12 cellular contexts compared by ENCODE assay signal in the genomic region with DNA sequence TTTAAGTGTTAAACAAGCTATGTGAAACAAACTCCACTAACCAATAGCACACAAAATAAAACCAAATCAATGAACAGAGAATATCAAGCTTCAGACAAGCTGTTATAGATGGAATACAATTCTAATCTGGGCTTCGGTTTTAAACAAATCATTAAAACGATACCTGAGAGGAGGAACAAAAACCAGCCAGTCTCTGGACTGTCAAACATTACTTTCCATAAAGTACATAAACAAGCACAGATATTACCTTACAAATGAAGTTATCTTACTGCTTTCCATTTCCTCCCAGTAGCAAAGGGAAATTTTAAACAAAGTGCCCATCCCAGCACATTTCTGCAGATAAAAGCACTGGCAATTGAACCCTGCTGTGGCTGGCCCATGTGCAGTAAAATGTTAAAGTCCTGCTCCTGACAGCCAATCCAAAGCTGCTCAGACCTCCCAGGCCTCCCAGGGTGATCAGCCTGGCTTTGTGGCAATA.
DNase-seq lines count a peak whose midpoint lies in the region; ATAC-seq, FAIRE-seq and TF ChIP-seq lines count a peak whose summit lies in the region.
"Had no signal": no experiment of that assay in that cellular context is flagged by ENCODE, and none has a peak within 500 bp of the region (broad histone marks: within the 10 kb centered on the region; RNA-seq: fewer than 3 reads in every experiment).

No MANE protein-coding gene starts in this region.

- no peak overlapping the region for H2AFZ ChIP-seq in GM12878 (ENCODE audit: control insufficient read depth, low read depth, low read length)

- FAIRE-seq in GM12878 (lab: Jason Lieb, UNC), result peak; percentile 84
- FAIRE-seq: HTR-8/SVneo had no signal

- H3K4me2 ChIP-seq in GM12878 (ENCODE audit: control insufficient read depth, insufficient read depth), result peak overlapping the region; percentile 39

- no peak overlapping the region for H3K9ac ChIP-seq in GM12878 (ENCODE audit: control insufficient read depth, insufficient read depth, low read length)

- no peaks in the 10 kb centered on the region for H3K27me3 ChIP-seq in GM12878 (replicated peaks in 1 of 2; ENCODE audit: control insufficient read depth in 2 of 2, insufficient read depth in 2 of 2, low read length in 1 of 2)
- H3K27me3 ChIP-seq: neutrophil had no signal

- no peak for TF ChIP-seq POLR2A in GM12878 (IDR thresholded peaks at IDR 0.05; ENCODE audit: low read depth, low read length)

- no peak overlapping the region for H3K4me3 Mint-ChIP-seq in mesothelial cell of epicardium
- no peak overlapping the region for H3K4me3 Mint-ChIP-seq in activated CD4-positive, alpha-beta T cell treated with anti-CD3 and anti-CD28 coated beads, Interleukin-2, amount 10 ng/mL, durations not matched to agents 7 days and 5 days

- in situ Hi-C loops in GM12878 (cut with MboI), result no loop called here

- RAD21 ChIA-PET in GM12878 (lab: Charles Lee; ENCODE audit: unreplicated experiment), result interaction anchor here (1.0 to 1.5 kb wide), 3 partner anchors 17 to 119 kb away, joined by 4 to 5 read pairs (median 4); no protein-coding TSS in a partner anchor

- no peaks in the 10 kb centered on the region for H3K9me3 Mint-ChIP-seq in mesothelial cell of epicardium
- H3K9me3 Mint-ChIP-seq in activated CD4-positive, alpha-beta T cell treated with anti-CD3 and anti-CD28 coated beads, Interleukin-2, amount 10 ng/mL, durations not matched to agents 7 days and 5 days, result no peaks in the 10 kb centered on the region

- H3K9me3 ChIP-seq in GM12878 (replicated peaks; ENCODE audit: control insufficient read depth, insufficient read depth, low read length), result no peaks in the 10 kb centered on the region
- H3K9me3 ChIP-seq: neutrophil had no signal

- SMC1A ChIA-PET in GM12878 (lab: Charles Lee; ENCODE audit: uncharacterized antibody, unreplicated experiment), result interaction anchor here (1.1 to 3.2 kb wide), 8 partner anchors 9 to 141 kb away, joined by 3 to 10 read pairs (median 4); no protein-coding TSS in a partner anchor

- POLR2A ChIA-PET in GM12878 (lab: Charles Lee), result interaction anchor here (1.2 to 1.6 kb wide), 2 partner anchors 12 to 15 kb away, joined by 3 to 5 read pairs; no protein-coding TSS in a partner anchor
- POLR2A ChIA-PET in activated CD4-positive, alpha-beta T cell treated with anti-CD3 and anti-CD28 coated beads, Interleukin-2, amount 10 ng/mL, durations not matched to agents 7 days and 5 days (lab: Charles Lee), result no interaction called here

- TF ChIP-seq RAD21 in GM12878 (IDR thresholded peaks at IDR 0.05; ENCODE audit: insufficient read depth, low read depth, low read length), result no peak

- H3K36me3 ChIP-seq in GM12878 (ENCODE audit: control insufficient read depth in 2 of 2, insufficient read depth in 2 of 2, low read length in 1 of 2), result no peaks in the 10 kb centered on the region
- H3K36me3 ChIP-seq: neutrophil had no signal

- TF ChIP-seq CTCF in GM12878 (IDR thresholded peaks at IDR 0.05 in 2 of 3, conservative IDR thresholded peaks at IDR 0.05 in 1 of 3; ENCODE audit: control insufficient read depth in 2 of 3, extremely low read depth in 1 of 3, insufficient read depth in 1 of 3, low read depth in 3 of 3, low read length in 3 of 3), result no peak
- TF ChIP-seq CTCF in mesothelial cell of epicardium (IDR thresholded peaks at IDR 0.05; ENCODE audit: unreplicated experiment), result no peak

- no peak overlapping the region for H3K27ac ChIP-seq in GM12878 (ENCODE audit: control insufficient read depth, insufficient read depth)
- H3K27ac ChIP-seq: neutrophil, SK-N-MC had no signal

- peaks cover 19% of the 10 kb centered on the region for H3K4me1 ChIP-seq in GM12878 (ENCODE audit: control insufficient read depth, insufficient read depth, low read length)

- ATAC-seq in GM18498 (IDR thresholded peaks at IDR 0.05; ENCODE audit: unreplicated experiment) (peak; percentile 83), GM21515 (IDR thresholded peaks at IDR 0.05; ENCODE audit: unreplicated experiment) (peak; percentile 74), HG03342 (IDR thresholded peaks at IDR 0.05; ENCODE audit: unreplicated experiment) (peak; percentile 74), GM12878 (peak; percentile 82)

- H3K4me1 Mint-ChIP-seq in mesothelial cell of epicardium, result peaks cover 13% of the 10 kb centered on the region
- H3K4me1 Mint-ChIP-seq in activated CD4-positive, alpha-beta T cell treated with anti-CD3 and anti-CD28 coated beads, Interleukin-2, amount 10 ng/mL, durations not matched to agents 7 days and 5 days, result no peaks in the 10 kb centered on the region

- no peaks in the 10 kb centered on the region for H3K27me3 Mint-ChIP-seq in mesothelial cell of epicardium (ENCODE audit: low read depth)
- peaks cover 5% of the 10 kb centered on the region for H3K27me3 Mint-ChIP-seq in activated CD4-positive, alpha-beta T cell treated with anti-CD3 and anti-CD28 coated beads, Interleukin-2, amount 10 ng/mL, durations not matched to agents 7 days and 5 days

- DNase-seq in GM12878 (ENCODE audit: low read depth, low spot score), result peak; percentile 36
- no peak for DNase-seq in mesothelial cell of epicardium (ENCODE audit: low spot score in 2 of 2, unreplicated experiment in 2 of 2)
- DNase-seq in activated CD4-positive, alpha-beta T cell treated with anti-CD3 and anti-CD28 coated beads, Interleukin-2, amount 10 ng/mL, durations not matched to agents 7 days and 5 days, result no peak
- no peak for DNase-seq in UCSD-AML1 (lab: John Stamatoyannopoulos, UW; ENCODE audit: unreplicated experiment)
- DNase-seq in germinal center (ENCODE audit: low spot score), result no peak
- DNase-seq: activated naive CD4-positive, alpha-beta T cell treated with Interleukin-2 at 50 U/mL for 16 hours had no signal

- no peaks in the 10 kb centered on the region for H3K79me2 ChIP-seq in GM12878 (ENCODE audit: control insufficient read depth, insufficient read depth, low read length)

- 0% methylated on average over 2 of the region's 2 CpGs for WGBS in GM12878 (ENCODE audit: insufficient coverage, insufficient replicate concordance, low lambda C conversion rate, missing lambda C conversion rate)

- H3K36me3 Mint-ChIP-seq in mesothelial cell of epicardium, result no peaks in the 10 kb centered on the region
- H3K36me3 Mint-ChIP-seq in activated CD4-positive, alpha-beta T cell treated with anti-CD3 and anti-CD28 coated beads, Interleukin-2, amount 10 ng/mL, durations not matched to agents 7 days and 5 days (ENCODE audit: low read depth), result no peaks in the 10 kb centered on the region

- no peak overlapping the region for H3K27ac Mint-ChIP-seq in mesothelial cell of epicardium
- H3K27ac Mint-ChIP-seq in activated CD4-positive, alpha-beta T cell treated with anti-CD3 and anti-CD28 coated beads, Interleukin-2, amount 10 ng/mL, durations not matched to agents 7 days and 5 days, result no peak overlapping the region

- CTCF ChIA-PET in GM12878 (lab: Yijun Ruan, JAX), result interaction anchor here (0.6 to 2.4 kb wide), 10 partner anchors 15 to 169 kb away, joined by 3 to 7 read pairs (median 4); no protein-coding TSS in a partner anchor
- CTCF ChIA-PET in activated CD4-positive, alpha-beta T cell treated with anti-CD3 and anti-CD28 coated beads, Interleukin-2, amount 10 ng/mL, durations not matched to agents 7 days and 5 days (lab: Charles Lee), result no interaction called here

- intact Hi-C loops in GM12878 (cut with micrococcal nuclease; ENCODE audit: unreplicated experiment), result no loop called here

- H4K20me1 ChIP-seq in GM12878 (ENCODE audit: control insufficient read depth, insufficient read depth), result no peaks in the 10 kb centered on the region

- H3K4me3 ChIP-seq in GM12878, result no peak overlapping the region
- H3K4me3 ChIP-seq: SK-N-MC had no signal

- TF ChIP-seq EP300 in GM12878 (IDR thresholded peaks at IDR 0.05; ENCODE audit: borderline replicate concordance in 1 of 2, control insufficient read depth in 1 of 2, low read depth in 2 of 2, low read length in 2 of 2), result peak in 1 of 2 experiments; percentile 74; a peak in 1 of 4 replicates

- BruUV-seq in GM12878 (replicated peaks; lab: Mats Ljungman, UMichigan), result no TSS peak

TF ChIP-seq in GM12878, 131 proteins besides CTCF, POLR2A, EP300 and RAD21 (continues in another document):
- TF ChIP-seq FOXM1 (IDR thresholded peaks at IDR 0.05; ENCODE audit: low read depth, low read length) (no peak), MEF2A (IDR thresholded peaks at IDR 0.05; ENCODE audit: insufficient read depth, low read depth, low read length) (0 out of 2 replicates have a peak, but pooled peaks have one; percentile 22), SMAD5 (IDR thresholded peaks at IDR 0.05; ENCODE audit: low read depth) (no peak), RELA (IDR thresholded peaks at IDR 0.05; ENCODE audit: borderline replicate concordance, partially characterized antibody) (no peak), BACH1 (IDR thresholded peaks at IDR 0.05; ENCODE audit: borderline replicate concordance) (no peak), HDGF (IDR thresholded peaks at IDR 0.05) (no peak), MEF2B (IDR thresholded peaks at IDR 0.05; ENCODE audit: partially characterized antibody, poor library complexity, severe bottlenecking) (peak; percentile 38), RB1 (IDR thresholded peaks at IDR 0.05; ENCODE audit: borderline replicate concordance) (no peak), ZNF274 (IDR thresholded peaks at IDR 0.05; ENCODE audit: insufficient read depth, insufficient read length) (no peak)
- TF ChIP-seq, protein P1, sequence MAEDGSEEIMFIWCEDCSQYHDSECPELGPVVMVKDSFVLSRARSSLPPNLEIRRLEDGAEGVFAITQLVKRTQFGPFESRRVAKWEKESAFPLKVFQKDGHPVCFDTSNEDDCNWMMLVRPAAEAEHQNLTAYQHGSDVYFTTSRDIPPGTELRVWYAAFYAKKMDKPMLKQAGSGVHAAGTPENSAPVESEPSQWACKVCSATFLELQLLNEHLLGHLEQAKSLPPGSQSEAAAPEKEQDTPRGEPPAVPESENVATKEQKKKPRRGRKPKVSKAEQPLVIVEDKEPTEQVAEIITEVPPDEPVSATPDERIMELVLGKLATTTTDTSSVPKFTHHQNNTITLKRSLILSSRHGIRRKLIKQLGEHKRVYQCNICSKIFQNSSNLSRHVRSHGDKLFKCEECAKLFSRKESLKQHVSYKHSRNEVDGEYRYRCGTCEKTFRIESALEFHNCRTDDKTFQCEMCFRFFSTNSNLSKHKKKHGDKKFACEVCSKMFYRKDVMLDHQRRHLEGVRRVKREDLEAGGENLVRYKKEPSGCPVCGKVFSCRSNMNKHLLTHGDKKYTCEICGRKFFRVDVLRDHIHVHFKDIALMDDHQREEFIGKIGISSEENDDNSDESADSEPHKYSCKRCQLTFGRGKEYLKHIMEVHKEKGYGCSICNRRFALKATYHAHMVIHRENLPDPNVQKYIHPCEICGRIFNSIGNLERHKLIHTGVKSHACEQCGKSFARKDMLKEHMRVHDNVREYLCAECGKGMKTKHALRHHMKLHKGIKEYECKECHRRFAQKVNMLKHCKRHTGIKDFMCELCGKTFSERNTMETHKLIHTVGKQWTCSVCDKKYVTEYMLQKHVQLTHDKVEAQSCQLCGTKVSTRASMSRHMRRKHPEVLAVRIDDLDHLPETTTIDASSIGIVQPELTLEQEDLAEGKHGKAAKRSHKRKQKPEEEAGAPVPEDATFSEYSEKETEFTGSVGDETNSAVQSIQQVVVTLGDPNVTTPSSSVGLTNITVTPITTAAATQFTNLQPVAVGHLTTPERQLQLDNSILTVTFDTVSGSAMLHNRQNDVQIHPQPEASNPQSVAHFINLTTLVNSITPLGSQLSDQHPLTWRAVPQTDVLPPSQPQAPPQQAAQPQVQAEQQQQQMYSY (CRISPR knock-in tag; IDR thresholded peaks at IDR 0.05), result no peak
